Comparison of ENCODE assay signal across 15 cellular contexts in the genomic region with DNA sequence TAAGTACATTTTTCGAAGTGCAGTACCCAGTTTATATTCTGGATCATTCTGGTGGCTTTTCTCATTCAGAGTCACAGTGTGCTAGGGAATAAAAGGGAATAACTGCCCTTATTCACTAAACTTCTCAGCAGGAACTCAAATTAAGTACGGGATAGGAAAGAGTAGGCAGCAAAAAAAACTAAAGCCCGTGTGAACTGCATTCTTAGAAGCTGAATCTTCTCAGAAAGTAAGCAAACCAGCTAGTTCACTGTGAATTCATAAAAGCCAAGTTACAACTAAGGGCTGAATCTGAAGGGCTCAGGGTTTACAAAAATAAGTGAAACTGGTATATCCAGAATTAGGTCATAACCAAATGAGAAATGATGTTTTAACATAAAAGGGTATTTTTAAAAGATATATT. TPM values are rescaled to one million over a fixed set of nuclear protein-coding genes. Genes with fewer than 3 reads are reported as not detected.
DNase-seq lines count a peak whose midpoint lies in the region; ATAC-seq and TF ChIP-seq lines count a peak whose summit lies in the region.
"Had no signal": no experiment of that assay in that cellular context is flagged by ENCODE, and none has a peak within 500 bp of the region (broad histone marks: within the 10 kb centered on the region; RNA-seq: fewer than 3 reads in every experiment).

No MANE protein-coding gene starts in this region.

- H3K9me3 Mint-ChIP-seq in activated CD4-positive, alpha-beta T cell treated with anti-CD3 and anti-CD28 coated beads for 36 hours (ENCODE audit: low read depth) = no peaks in the 10 kb centered on the region
- H3K9me3 Mint-ChIP-seq in endodermal cell = no peaks in the 10 kb centered on the region
- H3K9me3 Mint-ChIP-seq: nephron had no signal

- CTCF ChIA-PET in activated CD4-positive, alpha-beta T cell treated with anti-CD3 and anti-CD28 coated beads for 36 hours (lab: Charles Lee) = interaction anchor here (1.4 to 2.5 kb wide), 2 partner anchors 9 to 22 kb away, joined by 4 to 6 read pairs; a partner anchor contains a TSS
- CTCF ChIA-PET in RWPE1 (lab: Yijun Ruan, JAX) = interaction anchor here (0.8 kb wide), 1 partner anchor 254 kb away, joined by 5 read pairs; no protein-coding TSS in a partner anchor

- peak overlapping the region; percentile 81 for H3K27ac Mint-ChIP-seq in activated CD4-positive, alpha-beta T cell treated with anti-CD3 and anti-CD28 coated beads for 36 hours
- no peak overlapping the region for H3K27ac Mint-ChIP-seq in endodermal cell
- H3K27ac Mint-ChIP-seq: nephron had no signal

- H3K9me3 ChIP-seq in endodermal cell (ENCODE audit: control insufficient read depth, low read length) (no peaks in the 10 kb centered on the region), osteoblast (ENCODE audit: low read depth, low read length) (no peaks in the 10 kb centered on the region), heart right ventricle (no peaks in the 10 kb centered on the region)
- H3K9me3 ChIP-seq: A549 had no signal

- H3K4me2 ChIP-seq in osteoblast (ENCODE audit: insufficient read depth, low read length) = no peak overlapping the region
- H3K4me2 ChIP-seq: A549 had no signal

- 81 to 85% methylated on average over 2 to 3 of the region's 3 CpGs for WGBS in endodermal cell (ENCODE audit: insufficient coverage in 1 of 2, insufficient read length in 1 of 2), 2 experiments
- 87 to 93% methylated on average over 3 of the region's 3 CpGs for WGBS in heart right ventricle, 2 donors

- no peak overlapping the region for H3K27ac ChIP-seq in RWPE1
- peak overlapping the region; percentile 33 for H3K27ac ChIP-seq in endodermal cell (ENCODE audit: low read depth, low read length)
- H3K27ac ChIP-seq in osteoblast (ENCODE audit: low read depth, low read length) = peak overlapping the region; percentile 19
- H3K27ac ChIP-seq in heart right ventricle = no peak overlapping the region
- H3K27ac ChIP-seq: A549, skin epidermis had no signal

- ATAC-seq in activated CD4-positive, alpha-beta T cell treated with anti-CD3 and anti-CD28 coated beads for 36 hours = no peak
- ATAC-seq in HG03139 (IDR thresholded peaks at IDR 0.05; ENCODE audit: unreplicated experiment) = no peak
- no peak for ATAC-seq in heart right ventricle
- ATAC-seq: A549 had no signal

- H3K36me3 ChIP-seq in endodermal cell (ENCODE audit: control insufficient read depth, insufficient read depth, low read length) (peaks cover 93% of the 10 kb centered on the region), osteoblast (ENCODE audit: insufficient read depth, low read length) (peaks cover 12% of the 10 kb centered on the region), heart right ventricle (peaks cover 0 to 95% (median 8%) of the 10 kb centered on the region in 9 donors)

- POLR2A ChIA-PET in activated CD4-positive, alpha-beta T cell treated with anti-CD3 and anti-CD28 coated beads for 36 hours (lab: Charles Lee) = interaction anchor here (0.7 to 1.5 kb wide), 2 partner anchors 18 to 237 kb away, joined by 3 to 7 read pairs; no protein-coding TSS in a partner anchor
- POLR2A ChIA-PET in RWPE1 (lab: Yijun Ruan, JAX; ENCODE audit: low non-redundant PET) = no interaction called here

- H3K27me3 ChIP-seq in endodermal cell (ENCODE audit: control insufficient read depth, insufficient read depth, low read length, poor library complexity, severe bottlenecking) = no peaks in the 10 kb centered on the region
- H3K27me3 ChIP-seq in osteoblast (ENCODE audit: insufficient read depth, low read length) = no peaks in the 10 kb centered on the region
- H3K27me3 ChIP-seq in heart right ventricle = no peaks in the 10 kb centered on the region

- no peak for TF ChIP-seq CTCF in RWPE1 (conservative IDR thresholded peaks at IDR 0.05; ENCODE audit: low read depth)
- no peak for TF ChIP-seq CTCF in endodermal cell (conservative IDR thresholded peaks at IDR 0.05)
- no peak for TF ChIP-seq CTCF in osteoblast (IDR thresholded peaks at IDR 0.05; ENCODE audit: extremely low read depth, low read depth, low read length)
- no peak for TF ChIP-seq CTCF in heart right ventricle (IDR thresholded peaks at IDR 0.05)

- DNase-seq in activated CD4-positive, alpha-beta T cell treated with anti-CD3 and anti-CD28 coated beads for 36 hours = no peak
- DNase-seq in activated CD4-positive, alpha-beta T cell treated with anti-CD3 and anti-CD28 coated beads, Interleukin-2, amount 50 U/mL, for 1 hour = no peak
- DNase-seq in RWPE1 (ENCODE audit: low spot score) (peak; percentile 8), endodermal cell (no peak), osteoblast (ENCODE audit: insufficient read length, low spot score, missing footprints) (peak; percentile 22), heart right ventricle (no peak)
- DNase-seq in stimulated activated CD8-positive, alpha-beta memory T cell treated with anti-CD3 and anti-CD28 coated beads, Interleukin-4, amount 100 ng/mL, for 48 hours = no peak
- DNase-seq: activated CD8-positive, alpha-beta memory T cell treated with anti-CD3 and anti-CD28 coated beads, Interleukin-2, amount 50 U/mL, for 4 hours; DMS53; H7; NCI-H2081 had no signal

- H3K36me3 Mint-ChIP-seq in activated CD4-positive, alpha-beta T cell treated with anti-CD3 and anti-CD28 coated beads for 36 hours (ENCODE audit: low read depth) = peaks cover 38% of the 10 kb centered on the region
- peaks cover 49% of the 10 kb centered on the region for H3K36me3 Mint-ChIP-seq in endodermal cell (ENCODE audit: low read depth)

- peaks cover 37% of the 10 kb centered on the region for H3K4me1 Mint-ChIP-seq in activated CD4-positive, alpha-beta T cell treated with anti-CD3 and anti-CD28 coated beads for 36 hours
- peaks cover 2% of the 10 kb centered on the region for H3K4me1 Mint-ChIP-seq in endodermal cell
- H3K4me1 Mint-ChIP-seq: nephron had no signal

- intact Hi-C loops in activated CD4-positive, alpha-beta T cell treated with anti-CD3 and anti-CD28 coated beads for 36 hours (cut with DNase I, micrococcal nuclease) = no loop called here
- intact Hi-C loops in heart right ventricle (cut with DNase I) = no loop called here

- H2AFZ ChIP-seq in osteoblast (ENCODE audit: low read length) = no peak overlapping the region

- H3K4me3 ChIP-seq in endodermal cell (ENCODE audit: low read length) = no peak overlapping the region
- H3K4me3 ChIP-seq in osteoblast (ENCODE audit: insufficient read depth, low read length) = no peak overlapping the region
- H3K4me3 ChIP-seq in heart right ventricle = no peak overlapping the region
- H3K4me3 ChIP-seq: A549, skin epidermis had no signal

- H4K20me1 ChIP-seq in osteoblast (ENCODE audit: insufficient read depth, low read length) = no peaks in the 10 kb centered on the region

- H3K4me3 Mint-ChIP-seq in activated CD4-positive, alpha-beta T cell treated with anti-CD3 and anti-CD28 coated beads for 36 hours = no peak overlapping the region
- no peak overlapping the region for H3K4me3 Mint-ChIP-seq in endodermal cell
- H3K4me3 Mint-ChIP-seq: nephron had no signal

- H3K4me1 ChIP-seq in endodermal cell (ENCODE audit: control insufficient read depth, insufficient read depth, low read length) (no peaks in the 10 kb centered on the region), osteoblast (ENCODE audit: insufficient read depth, low read length) (peaks cover 28% of the 10 kb centered on the region), heart right ventricle (peaks cover 0 to 24% (median 10%) of the 10 kb centered on the region in 9 donors)
- H3K4me1 ChIP-seq: A549 had no signal

- H3K79me2 ChIP-seq in osteoblast (ENCODE audit: insufficient read depth, low read length) = no peaks in the 10 kb centered on the region

- H3K27me3 Mint-ChIP-seq in activated CD4-positive, alpha-beta T cell treated with anti-CD3 and anti-CD28 coated beads for 36 hours = no peaks in the 10 kb centered on the region
- no peaks in the 10 kb centered on the region for H3K27me3 Mint-ChIP-seq in endodermal cell (ENCODE audit: insufficient read depth)

- no peak overlapping the region for H3K9ac ChIP-seq in endodermal cell (ENCODE audit: extremely low read depth, low read length, poor library complexity, severe bottlenecking)

RNA-seq across cellular contexts. Expression of a gene that starts 22.0 kb away (rescaled TPM):
- 100 to 1,000 TPM in 1 of 2 experiments, 10 to 100 TPM in 1; 88.9 to 103 TPM for total RNA-seq in activated CD4-positive, alpha-beta T cell treated with anti-CD3 and anti-CD28 coated beads for 36 hours
- total RNA-seq in endodermal cell (10 to 100 TPM; 72.7 to 74.3 TPM), osteoblast (6.2 and 7.7 TPM in 2 replicates), heart right ventricle (10 to 100 TPM; 16.7 to 20.8 (median 18.8) TPM)
- polyA plus RNA-seq in endodermal cell (2013, experiment 1 of 2) = 47.3 TPM
- 42.2 TPM for polyA plus RNA-seq in endodermal cell (2013, experiment 2 of 2)
- polyA plus RNA-seq in heart right ventricle = 10 to 100 TPM in 1 of 2 donors, 1 to 10 TPM in 1; 6.4 to 13.8 TPM

RNA-seq across cellular contexts. Expression of a gene that starts 22.2 kb away (rescaled TPM):
- 10 to 100 TPM; 51.0 to 57.9 TPM for total RNA-seq in activated CD4-positive, alpha-beta T cell treated with anti-CD3 and anti-CD28 coated beads for 36 hours
- total RNA-seq in endodermal cell = 10 to 100 TPM; 23.0 to 25.5 TPM
- polyA plus RNA-seq in endodermal cell (2013, experiment 1 of 2) = 24.6 TPM
- polyA plus RNA-seq in endodermal cell (2013, experiment 2 of 2) = 22.5 TPM
- total RNA-seq in osteoblast = 0.72 and 1.2 TPM in 2 replicates
- total RNA-seq in heart right ventricle = under 1 TPM in 8 of 10 donors, not detected in 2; 0.08 to 0.90 (median 0.20) TPM
- under 1 TPM in 1 of 2 donors, not detected in 1; 0.28 TPM for polyA plus RNA-seq in heart right ventricle

Comparison
In these comparisons a context has a peak if more than half of its experiments do, and no peak if none do; other contexts are left out.
1. DNase-seq: peak in RWPE1 (single experiment) and osteoblast (single experiment); none in activated CD4-positive, alpha-beta T cell treated with anti-CD3 and anti-CD28 coated beads for 36 hours (single experiment), activated CD4-positive, alpha-beta T cell treated with anti-CD3 and anti-CD28 coated beads, Interleukin-2, amount 50 U/mL, for 1 hour (single experiment), endodermal cell (single experiment), heart right ventricle (0 of 2) and stimulated activated CD8-positive, alpha-beta memory T cell treated with anti-CD3 and anti-CD28 coated beads, Interleukin-4, amount 100 ng/mL, for 48 hours (single experiment).
2. H3K27ac ChIP-seq: peak in endodermal cell (single experiment) and osteoblast (single experiment); none in RWPE1 (single experiment) and heart right ventricle (0 of 10).
3. RNA of a gene that starts 22.2 kb away (total RNA-seq): 51.0 to 57.9 TPM in activated CD4-positive, alpha-beta T cell treated with anti-CD3 and anti-CD28 coated beads for 36 hours and 23.0 to 25.5 TPM in endodermal cell; 0.72 to 1.2 TPM in osteoblast and 0.08 to 0.90 TPM in heart right ventricle; every median in the first group is over 10 times any median in the second.